In the genomic region with DNA sequence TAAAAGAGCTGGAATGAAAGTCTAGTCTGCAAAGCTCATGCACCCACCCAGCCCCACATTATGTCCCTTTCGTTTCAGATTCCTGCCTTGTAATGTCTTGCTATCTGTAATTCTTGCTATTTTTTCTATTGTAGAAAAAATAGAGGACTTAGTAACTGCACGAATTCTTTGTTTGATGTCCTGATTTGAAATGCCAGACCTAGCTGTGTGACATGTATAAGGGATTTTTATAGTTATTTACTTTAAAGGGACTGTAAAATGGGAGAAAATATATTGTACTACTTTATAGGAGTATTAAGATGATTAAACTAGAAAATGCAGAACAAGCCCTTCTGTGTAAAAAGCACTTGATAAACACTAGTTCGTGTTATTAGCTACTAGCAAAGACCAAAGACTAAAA, we compare ENCODE assay signal across 27 cellular contexts.
"Had no signal": no experiment of that assay in that cellular context is flagged by ENCODE, and none has a peak within 500 bp of the region (broad histone marks: within the 10 kb centered on the region; RNA-seq: fewer than 3 reads in every experiment).

No MANE protein-coding gene starts in this region.

- H3K27me3 Mint-ChIP-seq: activated CD4-positive, alpha-beta memory T cell treated with anti-CD3 and anti-CD28 coated beads, Interleukin-2, amount 10 ng/mL, durations not matched to agents 7 days and 5 days; activated CD4-positive, alpha-beta T cell treated with anti-CD3 and anti-CD28 coated beads, Interleukin-2, amount 10 ng/mL, durations not matched to agents 7 days and 5 days; activated naive CD4-positive, alpha-beta T cell treated with anti-CD3 and anti-CD28 coated beads, Interleukin-2, amount 50 U/mL, for 24 hours; stimulated activated naive CD8-positive, alpha-beta T cell treated with anti-CD3 and anti-CD28 coated beads, Interleukin-15, amount 100 ng/mL, for 72 hours; T-helper 17 cell had no signal

- H3K27ac Mint-ChIP-seq: activated CD4-positive, alpha-beta memory T cell treated with anti-CD3 and anti-CD28 coated beads, Interleukin-2, amount 10 ng/mL, durations not matched to agents 7 days and 5 days; activated CD4-positive, alpha-beta T cell treated with anti-CD3 and anti-CD28 coated beads, Interleukin-2, amount 10 ng/mL, durations not matched to agents 7 days and 5 days; activated naive CD4-positive, alpha-beta T cell treated with anti-CD3 and anti-CD28 coated beads, Interleukin-2, amount 50 U/mL, for 24 hours; activated T-helper 2 cell treated with anti-CD3 and anti-CD28 coated beads, Interferon-gamma antibody, Interleukin-2, Interleukin-4, amounts not matched to agents 10 μg/mL and 5 μg/mL and 100 μg/mL, durations not matched to agents 14 hours and 24 hours and 36 hours; nephron progenitor cell; stimulated activated naive CD8-positive, alpha-beta T cell treated with anti-CD3 and anti-CD28 coated beads, Interleukin-15, amount 100 ng/mL, for 72 hours; T-helper 17 cell; type B pancreatic cell; WTC11 had no signal

- DNase-seq: activated CD4-positive, alpha-beta memory T cell treated with anti-CD3 and anti-CD28 coated beads, Interleukin-2, amount 10 ng/mL, durations not matched to agents 7 days and 5 days; activated CD4-positive, alpha-beta T cell treated with anti-CD3 and anti-CD28 coated beads for 1 hour; activated CD4-positive, alpha-beta T cell treated with anti-CD3 and anti-CD28 coated beads, Interleukin-2, amount 10 ng/mL, durations not matched to agents 7 days and 5 days; anterior cingulate cortex; cerebellar nuclear complex; colonic mucosa; effector CD8-positive, alpha-beta T cell; gastrocnemius medialis; glutamatergic neuron; islet precursor cell; left cardiac atrium; left ventricle myocardium superior; mucosa of descending colon; nephron progenitor cell; right lobe of liver; stimulated activated CD4-positive, alpha-beta T cell treated with anti-CD3 and anti-CD28 coated beads, Interleukin-12 subunit alpha, Interleukin-12 subunit beta, amount 100 ng/mL, for 4 hours; stimulated activated CD4-positive, alpha-beta T cell treated with anti-CD3 and anti-CD28 coated beads, Interleukin-4, amount 100 ng/mL, for 1 hour; stimulated activated naive CD8-positive, alpha-beta T cell treated with anti-CD3 and anti-CD28 coated beads, Interleukin-15, amount 100 ng/mL, for 72 hours; substantia nigra; T-helper 17 cell; T1000 had no signal

- H3K4me3 Mint-ChIP-seq: activated CD4-positive, alpha-beta memory T cell treated with anti-CD3 and anti-CD28 coated beads, Interleukin-2, amount 10 ng/mL, durations not matched to agents 7 days and 5 days; activated CD4-positive, alpha-beta T cell treated with anti-CD3 and anti-CD28 coated beads, Interleukin-2, amount 10 ng/mL, durations not matched to agents 7 days and 5 days; activated naive CD4-positive, alpha-beta T cell treated with anti-CD3 and anti-CD28 coated beads, Interleukin-2, amount 50 U/mL, for 24 hours; nephron progenitor cell; stimulated activated naive CD8-positive, alpha-beta T cell treated with anti-CD3 and anti-CD28 coated beads, Interleukin-15, amount 100 ng/mL, for 72 hours; T-helper 17 cell; type B pancreatic cell; WTC11 had no signal

- H3K4me3 ChIP-seq: colonic mucosa, gastrocnemius medialis, mucosa of descending colon, right lobe of liver, skin epidermis, vagina had no signal

- H3K36me3 Mint-ChIP-seq: type B pancreatic cell, WTC11 had no signal

- H3K9me3 Mint-ChIP-seq: activated CD4-positive, alpha-beta memory T cell treated with anti-CD3 and anti-CD28 coated beads, Interleukin-2, amount 10 ng/mL, durations not matched to agents 7 days and 5 days; activated CD4-positive, alpha-beta T cell treated with anti-CD3 and anti-CD28 coated beads, Interleukin-2, amount 10 ng/mL, durations not matched to agents 7 days and 5 days; activated naive CD4-positive, alpha-beta T cell treated with anti-CD3 and anti-CD28 coated beads, Interleukin-2, amount 50 U/mL, for 24 hours; activated T-helper 2 cell treated with anti-CD3 and anti-CD28 coated beads, Interferon-gamma antibody, Interleukin-2, Interleukin-4, amounts not matched to agents 10 μg/mL and 5 μg/mL and 100 μg/mL, durations not matched to agents 14 hours and 24 hours and 36 hours; nephron progenitor cell; stimulated activated naive CD8-positive, alpha-beta T cell treated with anti-CD3 and anti-CD28 coated beads, Interleukin-15, amount 100 ng/mL, for 72 hours; type B pancreatic cell; WTC11 had no signal

- H3K4me1 Mint-ChIP-seq: activated naive CD4-positive, alpha-beta T cell treated with anti-CD3 and anti-CD28 coated beads, Interleukin-2, amount 50 U/mL, for 24 hours; WTC11 had no signal

- ATAC-seq: gastrocnemius medialis; left cardiac atrium; left ventricle myocardium superior; mucosa of descending colon; right lobe of liver; stimulated activated naive CD8-positive, alpha-beta T cell treated with anti-CD3 and anti-CD28 coated beads, Interleukin-15, amount 100 ng/mL, for 72 hours; T-helper 17 cell; WTC11 had no signal
